Comparison of ENCODE assay signal across 19 cellular contexts in the genomic region with DNA sequence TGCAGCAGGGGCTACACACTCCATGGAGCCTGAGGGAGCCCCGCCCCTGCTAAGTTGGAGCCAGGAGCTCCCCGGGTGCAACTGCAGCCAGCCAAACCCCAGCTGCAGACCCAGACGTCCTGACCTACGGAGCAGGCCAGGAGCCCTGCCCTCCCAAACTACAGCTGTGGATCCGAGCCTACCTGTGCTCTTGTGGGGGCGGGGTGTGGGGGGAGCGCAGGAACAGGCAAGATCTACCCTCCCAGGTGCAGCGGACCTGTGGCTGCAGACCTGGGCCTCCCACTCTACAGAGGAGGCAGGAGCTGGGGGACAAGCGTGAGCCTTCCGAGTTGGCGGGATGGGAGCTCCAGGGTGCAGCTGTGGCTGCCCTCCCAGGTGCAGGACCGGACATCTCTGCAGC. TPM values are rescaled to one million over a fixed set of nuclear protein-coding genes. Genes with fewer than 3 reads are reported as not detected.
DNase-seq lines count a peak whose midpoint lies in the region; ATAC-seq, FAIRE-seq and TF ChIP-seq lines count a peak whose summit lies in the region.
"Had no signal": no experiment of that assay in that cellular context is flagged by ENCODE, and none has a peak within 500 bp of the region (broad histone marks: within the 10 kb centered on the region; RNA-seq: fewer than 3 reads in every experiment).

No MANE protein-coding gene starts in this region.

- no peak for TF ChIP-seq RAD21 in H1 (IDR thresholded peaks at IDR 0.05 in 1 of 2, conservative IDR thresholded peaks at IDR 0.05 in 1 of 2; ENCODE audit: low read depth in 2 of 2, low read length in 2 of 2)

- H3K4me3 Mint-ChIP-seq in GM23338 (no peak overlapping the region), H9 (no peak overlapping the region)
- H3K4me3 Mint-ChIP-seq: CD14-positive monocyte; CD4-positive, alpha-beta T cell; CD8-positive, alpha-beta memory T cell had no signal

- H3K27me3 ChIP-seq in GM23338 (ENCODE audit: insufficient read depth) (no peaks in the 10 kb centered on the region), H1 (replicated peaks in 1 of 4; ENCODE audit: control insufficient read depth in 3 of 4, extremely low read depth in 1 of 4, insufficient read depth in 3 of 4, low read length in 3 of 4) (no peaks in the 10 kb centered on the region), neuronal stem cell (ENCODE audit: control insufficient read depth in 3 of 3, insufficient read depth in 3 of 3, low read depth in 1 of 3, low read length in 3 of 3) (no peaks in the 10 kb centered on the region), H9 (ENCODE audit: insufficient read depth, low read length) (no peaks in the 10 kb centered on the region)

- H3K9me3 Mint-ChIP-seq in GM23338, result peaks cover 7% of the 10 kb centered on the region; the same call in 2 of the 3 replicates
- H3K9me3 Mint-ChIP-seq in H9, result peaks cover 9 to 18% of the 10 kb centered on the region in 2 experiments
- H3K9me3 Mint-ChIP-seq: CD4-positive, alpha-beta T cell; CD8-positive, alpha-beta memory T cell had no signal

- H3K9me3 ChIP-seq in H1 (ENCODE audit: insufficient read depth in 2 of 2, low read depth in 1 of 2, low read length in 1 of 2) (no peaks in the 10 kb centered on the region; a peak in 1 of 4 replicates), neuronal stem cell (replicated peaks in 1 of 2; ENCODE audit: control insufficient read depth in 2 of 2, insufficient read depth in 1 of 2, low read depth in 1 of 2, low read length in 2 of 2) (peaks cover 5 to 9% of the 10 kb centered on the region in 2 donors), H9 (ENCODE audit: control insufficient read depth, low read depth, low read length) (no peaks in the 10 kb centered on the region)

- no peaks in the 10 kb centered on the region for H3K4me1 ChIP-seq in GM23338 (ENCODE audit: insufficient read depth)
- no peaks in the 10 kb centered on the region for H3K4me1 ChIP-seq in H1 (replicated peaks in 1 of 4; ENCODE audit: control insufficient read depth in 3 of 4, insufficient read depth in 4 of 4, low read length in 3 of 4)
- no peaks in the 10 kb centered on the region for H3K4me1 ChIP-seq in neuronal stem cell (ENCODE audit: control insufficient read depth in 2 of 2, insufficient read depth in 1 of 2, low read depth in 1 of 2, low read length in 2 of 2)
- H3K4me1 ChIP-seq in H9 (ENCODE audit: insufficient read depth, low read length), result no peaks in the 10 kb centered on the region

- H3K27ac Mint-ChIP-seq in GM23338, result no peak overlapping the region
- H3K27ac Mint-ChIP-seq in H9, result no peak overlapping the region
- H3K27ac Mint-ChIP-seq: CD14-positive monocyte; CD4-positive, alpha-beta T cell; CD8-positive, alpha-beta memory T cell had no signal

- TF ChIP-seq CTCF in GM23338 (conservative IDR thresholded peaks at IDR 0.05; ENCODE audit: low read depth in 2 of 2) (no peak), H1 (IDR thresholded peaks at IDR 0.05; ENCODE audit: control extremely low read depth in 1 of 3, insufficient read depth in 1 of 3, low read depth in 1 of 3, low read length in 3 of 3) (no peak), H9 (conservative IDR thresholded peaks at IDR 0.05) (no peak)

- no peak overlapping the region for H3K4me2 ChIP-seq in GM23338
- H3K4me2 ChIP-seq in H1 (ENCODE audit: insufficient read depth in 1 of 2, low read depth in 2 of 2, low read length in 2 of 2), result no peak overlapping the region
- no peak overlapping the region for H3K4me2 ChIP-seq in neuronal stem cell (ENCODE audit: insufficient read depth, low read length, poor library complexity, severe bottlenecking)
- H3K4me2 ChIP-seq in H9 (ENCODE audit: insufficient read depth, insufficient read length, low read length), result no peak overlapping the region

- no peak overlapping the region for H3K23ac ChIP-seq in H1 (ENCODE audit: insufficient read length)
- H3K23ac ChIP-seq in neuronal stem cell (ENCODE audit: low read depth, low read length, poor library complexity), result no peak overlapping the region
- no peak overlapping the region for H3K23ac ChIP-seq in H9 (ENCODE audit: insufficient read length, low read depth, low read length)

- POLR2A ChIA-PET in H1 (lab: Charles Lee; ENCODE audit: partially characterized antibody), result no interaction called here

- H2BK5ac ChIP-seq in H1 (ENCODE audit: low read depth, low read length), result no peak overlapping the region
- H2BK5ac ChIP-seq in neuronal stem cell (ENCODE audit: low read length), result no peak overlapping the region
- H2BK5ac ChIP-seq in H9 (ENCODE audit: insufficient read length, low read length), result no peak overlapping the region

- no peaks in the 10 kb centered on the region for H3F3A ChIP-seq in GM23338 (replicated peaks; ENCODE audit: low read depth)

- H3K14ac ChIP-seq in H1 (ENCODE audit: insufficient read length), result no peak overlapping the region
- peak overlapping the region; percentile 82 for H3K14ac ChIP-seq in neuronal stem cell (ENCODE audit: low read length)
- H3K14ac ChIP-seq in H9 (ENCODE audit: insufficient read depth, low read length), result no peak overlapping the region; the same call in 1 of the 2 replicates

- H3K27ac ChIP-seq in GM23338 (ENCODE audit: low read depth), result no peak overlapping the region
- no peak overlapping the region for H3K27ac ChIP-seq in H1 (ENCODE audit: low read depth, low read length)
- H3K27ac ChIP-seq in neuronal stem cell (replicated peaks; ENCODE audit: low read length), result no peak overlapping the region
- H3K27ac ChIP-seq in H9 (ENCODE audit: insufficient read length, low read depth, low read length), result no peak overlapping the region
- H3K27ac ChIP-seq: GM23248 had no signal

- H3K9me2 ChIP-seq in GM23338 (ENCODE audit: insufficient read depth), result no peaks in the 10 kb centered on the region

- H3K79me2 ChIP-seq in GM23338 (replicated peaks; ENCODE audit: insufficient read depth) (no peaks in the 10 kb centered on the region), H1 (ENCODE audit: control insufficient read depth in 1 of 2, insufficient read depth in 2 of 2, low read length in 2 of 2) (no peaks in the 10 kb centered on the region), H9 (ENCODE audit: insufficient read depth, low read length) (no peaks in the 10 kb centered on the region)

- H2BK12ac ChIP-seq in H1 (ENCODE audit: low read depth, low read length) (no peak overlapping the region), neuronal stem cell (ENCODE audit: low read length) (peak overlapping the region; percentile 97), H9 (ENCODE audit: insufficient read length, low read depth, low read length) (no peak overlapping the region)

- 90% methylated on average over 12 of the region's 12 CpGs; no CpG with 5 or more reads in 1 of the 2 experiments for WGBS in H1 (ENCODE audit: extremely low coverage in 1 of 2, insufficient coverage in 1 of 2, insufficient read length in 1 of 2, insufficient replicate concordance in 2 of 2, low coverage in 1 of 2, low lambda C conversion rate in 2 of 2, missing lambda C conversion rate in 1 of 2), 2 experiments
- WGBS in neuronal stem cell (ENCODE audit: extremely low coverage in 2 of 2, insufficient read length in 2 of 2, insufficient replicate concordance in 1 of 2), 2 donors, result no CpG with 5 or more reads among the region's 12 CpGs
- no CpG with 5 or more reads among the region's 12 CpGs for WGBS in H9 (ENCODE audit: extremely low coverage, insufficient read length, low lambda C conversion rate)

- H3K36me3 ChIP-seq in GM23338 (ENCODE audit: insufficient read depth) (no peaks in the 10 kb centered on the region), H1 (ENCODE audit: control insufficient read depth in 2 of 4, insufficient read depth in 4 of 4, low read length in 3 of 4) (no peaks in the 10 kb centered on the region), neuronal stem cell (replicated peaks in 1 of 2; ENCODE audit: control insufficient read depth in 2 of 2, insufficient read depth in 2 of 2, low read length in 2 of 2) (no peaks in the 10 kb centered on the region)

- H3K27me3 Mint-ChIP-seq in GM23338 (ENCODE audit: insufficient read depth, low read depth, poor library complexity) (peaks cover 4% of the 10 kb centered on the region), H9 (ENCODE audit: low read depth) (no peaks in the 10 kb centered on the region)
- H3K27me3 Mint-ChIP-seq: CD4-positive, alpha-beta T cell had no signal

- H4K8ac ChIP-seq in H1 (ENCODE audit: extremely low read depth, insufficient read depth, low read length) (peak overlapping the region; percentile 71; the same call in 1 of the 2 replicates), neuronal stem cell (ENCODE audit: low read depth, low read length) (no peak overlapping the region), H9 (replicated peaks; ENCODE audit: insufficient read length, low read depth, low read length) (no peak overlapping the region)

- H2AFZ ChIP-seq in GM23338, result no peak overlapping the region
- no peak overlapping the region for H2AFZ ChIP-seq in H1 (ENCODE audit: low read length)
- H2AFZ ChIP-seq in neuronal stem cell (ENCODE audit: low read length), result no peak overlapping the region
- no peak overlapping the region for H2AFZ ChIP-seq in H9 (ENCODE audit: low read length)
- H2AFZ ChIP-seq: GM23248 had no signal

- FAIRE-seq in H1 (lab: Jason Lieb, UNC) (no peak), H54 (lab: Jason Lieb, UNC) (no peak)
- FAIRE-seq: D721Med, GM12891, GM18507 had no signal

- H4K91ac ChIP-seq in H1 (replicated peaks; ENCODE audit: insufficient read length, low read length), result no peak overlapping the region
- no peak overlapping the region for H4K91ac ChIP-seq in neuronal stem cell (ENCODE audit: low read depth, low read length, poor library complexity)
- H4K91ac ChIP-seq in H9 (ENCODE audit: insufficient read length, low read depth, low read length), result no peak overlapping the region

- H3K56ac ChIP-seq in H1 (replicated peaks; ENCODE audit: insufficient read length, low read depth, low read length) (no peak overlapping the region), H9 (ENCODE audit: insufficient read length, low read depth, low read length) (no peak overlapping the region)

- peaks cover 4% of the 10 kb centered on the region; the same call in 1 of the 3 replicates for H3K36me3 Mint-ChIP-seq in GM23338 (ENCODE audit: low read depth)
- H3K36me3 Mint-ChIP-seq in H9 (ENCODE audit: insufficient read depth in 1 of 3, low read depth in 3 of 3), result peaks cover 2 to 10% (median 6%) of the 10 kb centered on the region in 3 experiments; a peak in 4 of 7 replicates
- H3K36me3 Mint-ChIP-seq: CD14-positive monocyte had no signal

- no peaks in the 10 kb centered on the region for H4K20me1 ChIP-seq in GM23338 (replicated peaks; ENCODE audit: insufficient read depth)
- H4K20me1 ChIP-seq in H1 (replicated peaks in 1 of 2; ENCODE audit: control insufficient read depth in 1 of 2, insufficient read depth in 2 of 2, low read length in 2 of 2), result no peaks in the 10 kb centered on the region
- no peaks in the 10 kb centered on the region for H4K20me1 ChIP-seq in H9 (ENCODE audit: control insufficient read depth, insufficient read depth, insufficient read length)

- DNase-seq in GM23338 (ENCODE audit: low spot score) (no peak), H1 (ENCODE audit: low read depth in 1 of 2, low spot score in 2 of 2) (peak in 1 of 2 experiments; percentile 27), neuronal stem cell (ENCODE audit: low spot score) (no peak), ureter (ENCODE audit: low spot score) (peak; percentile 15), epidermal melanocyte (ENCODE audit: insufficient read length, low spot score) (no peak), GM19240 (ENCODE audit: insufficient read length, low spot score) (no peak), H9 (no peak), H54 (ENCODE audit: insufficient read length, low spot score) (no peak)
- DNase-seq: CD4-positive, alpha-beta T cell; CD8-positive, alpha-beta memory T cell; DMS79 treated with DMSO at 0.1 percent for 48 hours; GF-D8; GM23248; H7 had no signal

- H2BK20ac ChIP-seq in H1 (ENCODE audit: low read length) (no peak overlapping the region), H9 (ENCODE audit: low read depth, low read length, poor library complexity, severe bottlenecking) (no peak overlapping the region)

- CTCF ChIA-PET in H1 (lab: Charles Lee; ENCODE audit: partially characterized antibody), result interaction anchor here (0.8 to 2.1 kb wide), 2 partner anchors 12 to 66 kb away, joined by 3 to 6 read pairs; no protein-coding TSS in a partner anchor

- H3K18ac ChIP-seq in H1 (ENCODE audit: extremely low read depth, low read length), result no peak overlapping the region
- no peak overlapping the region for H3K18ac ChIP-seq in neuronal stem cell (ENCODE audit: low read length)
- no peak overlapping the region for H3K18ac ChIP-seq in H9 (ENCODE audit: insufficient read length, low read depth, low read length)

- TF ChIP-seq POLR2A in H1 (IDR thresholded peaks at IDR 0.05; ENCODE audit: control extremely low read depth in 1 of 2, low read depth in 2 of 2, low read length in 2 of 2), result no peak
- no peak for TF ChIP-seq POLR2A in H54 (IDR thresholded peaks at IDR 0.05; ENCODE audit: low read depth, low read length)

- H4K5ac ChIP-seq in H1 (ENCODE audit: insufficient read length, low read depth, low read length) (no peak overlapping the region), H9 (ENCODE audit: insufficient read length, low read depth, low read length) (no peak overlapping the region)

- ATAC-seq in GM23338, result peak; percentile 37; the same call in 2 of the 3 replicates
- ATAC-seq: HCT116 had no signal

- H3T11ph ChIP-seq in H9 (ENCODE audit: low read length), result no peak overlapping the region

- H2BK120ac ChIP-seq in H1 (replicated peaks; ENCODE audit: low read depth, low read length) (no peak overlapping the region), neuronal stem cell (ENCODE audit: low read depth, low read length) (no peak overlapping the region), H9 (ENCODE audit: low read depth, low read length, poor library complexity, severe bottlenecking) (no peak overlapping the region)

- H3K79me1 ChIP-seq in H1 (ENCODE audit: low read depth, low read length), result no peaks in the 10 kb centered on the region
- H3K79me1 ChIP-seq in neuronal stem cell (ENCODE audit: low read depth, low read length), result no peaks in the 10 kb centered on the region
- H3K79me1 ChIP-seq in H9 (ENCODE audit: insufficient read depth, low read depth, low read length, poor library complexity, severe bottlenecking), result no peaks in the 10 kb centered on the region

- H3K23me2 ChIP-seq in H1 (ENCODE audit: low read depth, low read length), result no peaks in the 10 kb centered on the region
- H3K23me2 ChIP-seq in H9 (ENCODE audit: insufficient read length, low read depth, low read length, poor library complexity, severe bottlenecking), result no peaks in the 10 kb centered on the region

- TF ChIP-seq EP300 in H1 (IDR thresholded peaks at IDR 0.05; ENCODE audit: borderline replicate concordance in 1 of 2, low read depth in 2 of 2, low read length in 2 of 2), result no peak

- H2BK15ac ChIP-seq in H1 (ENCODE audit: low read length), result no peak overlapping the region
- H2BK15ac ChIP-seq in neuronal stem cell (ENCODE audit: low read length), result no peak overlapping the region
- H2BK15ac ChIP-seq in H9 (ENCODE audit: low read depth, low read length), result no peak overlapping the region

- no peak overlapping the region for H2AK5ac ChIP-seq in H1 (ENCODE audit: low read depth, low read length)
- no peak overlapping the region for H2AK5ac ChIP-seq in neuronal stem cell (ENCODE audit: low read depth, low read length)
- H2AK5ac ChIP-seq in H9 (ENCODE audit: insufficient read length, low read length), result no peak overlapping the region

- H3K4ac ChIP-seq in H1 (replicated peaks; ENCODE audit: insufficient read length, low read depth, low read length), result no peak overlapping the region
- H3K4ac ChIP-seq in neuronal stem cell (ENCODE audit: low read length), result no peak overlapping the region
- H3K4ac ChIP-seq in H9 (ENCODE audit: low read depth, low read length), result no peak overlapping the region

- H3K4me1 Mint-ChIP-seq in GM23338 (no peaks in the 10 kb centered on the region), H9 (no peaks in the 10 kb centered on the region)
- H3K4me1 Mint-ChIP-seq: CD8-positive, alpha-beta memory T cell had no signal

- no peak overlapping the region for H3K9ac ChIP-seq in H1 (replicated peaks in 1 of 4; ENCODE audit: extremely low read depth in 1 of 4, low read depth in 3 of 4, low read length in 3 of 4)
- no peak overlapping the region for H3K9ac ChIP-seq in neuronal stem cell (ENCODE audit: low read depth, low read length, poor library complexity)
- H3K9ac ChIP-seq in H9 (ENCODE audit: extremely low read depth, insufficient read length, low read length), result no peak overlapping the region
- H3K9ac ChIP-seq: GM23248 had no signal

- H3K4me3 ChIP-seq in GM23338 (no peak overlapping the region), H1 (ENCODE audit: extremely low read depth in 1 of 4, insufficient read depth in 2 of 4, low read depth in 3 of 4, low read length in 4 of 4) (no peak overlapping the region), neuronal stem cell (ENCODE audit: low read length in 2 of 2) (peak overlapping the region in 1 of 2 donors; percentile 42)
- H3K4me3 ChIP-seq: GM23248 had no signal

RNA-seq across cellular contexts. Expression of a gene that starts 29.7 kb away (rescaled TPM):
- 0.35 and 0.63 TPM in 2 replicates for total RNA-seq in GM23338 (2014; rRNA removed; shearing (Covaris generic))
- polyA plus RNA-seq in GM23338 (2016; fragmentation: Nextera tagmentation; extraction: Ambion mirVana) (0.14 and 0.18 TPM in 2 replicates), H1 (2011; rRNA removed) (0.14 and 0.19 TPM in 2 replicates)
- 0.23 and 0.35 TPM in 2 replicates for total RNA-seq in H1 (2021; fragmentation: NEBNext Ultra II Directional; extraction: Animal tissue kit (Norgen Biotek cat#: 25700))
- polyA plus RNA-seq in H1 (2011; cell fraction: cytosol; rRNA removed), result 0.32 TPM
- 0.76 TPM for polyA plus RNA-seq in H1 (2011; cell fraction: nucleus; rRNA removed)
- polyA plus RNA-seq in H1 (2012, experiment 1 of 2), result 0.34 to 1.0 TPM (median 0.48 TPM) in 4 replicates
- polyA plus RNA-seq in H1 (2012, experiment 2 of 2), result 0.05 TPM
- 0.24 TPM for polyA plus RNA-seq in H1 (2013, experiment 1 of 2)
- polyA plus RNA-seq in H1 (2013, experiment 2 of 2), result 0.18 TPM
- 0.50 and 1.2 TPM in 2 replicates for polyA minus RNA-seq in H1 (2011; rRNA and poly(A)+ RNA removed)
- not detected for polyA minus RNA-seq in H1 (2011; cell fraction: cytosol; rRNA and poly(A)+ RNA removed)
- 0.70 TPM for polyA minus RNA-seq in H1 (2011; cell fraction: nucleus; rRNA and poly(A)+ RNA removed)
- 0.10 TPM for polyA plus RNA-seq in neuronal stem cell (2013, experiment 1 of 2)
- 0.11 TPM for polyA plus RNA-seq in neuronal stem cell (2013, experiment 2 of 2)
- total RNA-seq in ureter (0.44 TPM), H9 (2021) (0.39 and 0.90 TPM in 2 replicates)
- total RNA-seq: GM23248 had no signal
- polyA plus RNA-seq: CD14-positive monocyte; CD8-positive, alpha-beta memory T cell; GM23248 had no signal

RNA-seq across cellular contexts. Expression of a gene that starts 53.2 kb away (rescaled TPM):
- total RNA-seq in GM23338 (2014; rRNA removed; shearing (Covaris generic)), result 23.4 and 32.1 TPM in 2 replicates
- polyA plus RNA-seq in GM23338 (2016; fragmentation: Nextera tagmentation; extraction: Ambion mirVana) (40.2 and 46.0 TPM in 2 replicates), H1 (2011; rRNA removed) (3.4 and 4.8 TPM in 2 replicates)
- total RNA-seq in H1 (2021; fragmentation: NEBNext Ultra II Directional; extraction: Animal tissue kit (Norgen Biotek cat#: 25700)), result 20.6 and 21.8 TPM in 2 replicates
- 9.5 TPM for polyA plus RNA-seq in H1 (2011; cell fraction: cytosol; rRNA removed)
- 2.4 TPM for polyA plus RNA-seq in H1 (2011; cell fraction: nucleus; rRNA removed)
- 8.4 to 16.0 TPM (median 9.2 TPM) in 4 replicates for polyA plus RNA-seq in H1 (2012, experiment 1 of 2)
- polyA plus RNA-seq in H1 (2012, experiment 2 of 2), result 2.7 TPM
- 13.2 TPM for polyA plus RNA-seq in H1 (2013, experiment 1 of 2)
- 14.2 TPM for polyA plus RNA-seq in H1 (2013, experiment 2 of 2)
- 4.4 and 5.6 TPM in 2 replicates for polyA minus RNA-seq in H1 (2011; rRNA and poly(A)+ RNA removed)
- 4.7 TPM for polyA minus RNA-seq in H1 (2011; cell fraction: cytosol; rRNA and poly(A)+ RNA removed)
- 7.8 TPM for polyA minus RNA-seq in H1 (2011; cell fraction: nucleus; rRNA and poly(A)+ RNA removed)
- polyA plus RNA-seq in neuronal stem cell (2013, experiment 1 of 2), result 33.7 TPM
- 35.6 TPM for polyA plus RNA-seq in neuronal stem cell (2013, experiment 2 of 2)
- total RNA-seq in ureter (9.4 TPM), H9 (2021) (16.7 and 18.2 TPM in 2 replicates)
